2 cellular contexts compared by ENCODE assay signal in genomic region chr2:77193858-77194448, GRCh38.
TF ChIP-seq lines count a peak whose summit lies in the region.

No MANE protein-coding gene starts in this region.

TF ChIP-seq in HepG2, 621 proteins besides CTCF, POLR2A, EP300 and RAD21 (continued from another document):
- TF ChIP-seq SMC3 (IDR thresholded peaks at IDR 0.05; ENCODE audit: low read length), result no peak
- no peak for TF ChIP-seq ZBTB40 (IDR thresholded peaks at IDR 0.05)
- no peak for TF ChIP-seq ZBTB40 (CRISPR knock-in tag; IDR thresholded peaks at IDR 0.05)
- TF ChIP-seq, protein P1, sequence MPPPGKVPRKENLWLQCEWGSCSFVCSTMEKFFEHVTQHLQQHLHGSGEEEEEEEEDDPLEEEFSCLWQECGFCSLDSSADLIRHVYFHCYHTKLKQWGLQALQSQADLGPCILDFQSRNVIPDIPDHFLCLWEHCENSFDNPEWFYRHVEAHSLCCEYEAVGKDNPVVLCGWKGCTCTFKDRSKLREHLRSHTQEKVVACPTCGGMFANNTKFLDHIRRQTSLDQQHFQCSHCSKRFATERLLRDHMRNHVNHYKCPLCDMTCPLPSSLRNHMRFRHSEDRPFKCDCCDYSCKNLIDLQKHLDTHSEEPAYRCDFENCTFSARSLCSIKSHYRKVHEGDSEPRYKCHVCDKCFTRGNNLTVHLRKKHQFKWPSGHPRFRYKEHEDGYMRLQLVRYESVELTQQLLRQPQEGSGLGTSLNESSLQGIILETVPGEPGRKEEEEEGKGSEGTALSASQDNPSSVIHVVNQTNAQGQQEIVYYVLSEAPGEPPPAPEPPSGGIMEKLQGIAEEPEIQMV (CRISPR knock-in tag; IDR thresholded peaks at IDR 0.05; ENCODE audit: low read depth), result no peak
- TF ChIP-seq, protein P2, sequence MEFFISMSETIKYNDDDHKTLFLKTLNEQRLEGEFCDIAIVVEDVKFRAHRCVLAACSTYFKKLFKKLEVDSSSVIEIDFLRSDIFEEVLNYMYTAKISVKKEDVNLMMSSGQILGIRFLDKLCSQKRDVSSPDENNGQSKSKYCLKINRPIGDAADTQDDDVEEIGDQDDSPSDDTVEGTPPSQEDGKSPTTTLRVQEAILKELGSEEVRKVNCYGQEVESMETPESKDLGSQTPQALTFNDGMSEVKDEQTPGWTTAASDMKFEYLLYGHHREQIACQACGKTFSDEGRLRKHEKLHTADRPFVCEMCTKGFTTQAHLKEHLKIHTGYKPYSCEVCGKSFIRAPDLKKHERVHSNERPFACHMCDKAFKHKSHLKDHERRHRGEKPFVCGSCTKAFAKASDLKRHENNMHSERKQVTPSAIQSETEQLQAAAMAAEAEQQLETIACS (CRISPR knock-in tag; IDR thresholded peaks at IDR 0.05), result no peak
- no peak for TF ChIP-seq MATR3 (CRISPR knock-in tag; IDR thresholded peaks at IDR 0.05)
- TF ChIP-seq ATF7 (IDR thresholded peaks at IDR 0.05), result peak; percentile 96
- no peak for TF ChIP-seq ATF7 (CRISPR knock-in tag; IDR thresholded peaks at IDR 0.05)
- no peak for TF ChIP-seq CCAR2 (optimal IDR thresholded peaks at IDR 0.05; ENCODE audit: low read depth, low read length)
- no peak for TF ChIP-seq ZNF331 (CRISPR knock-in tag; IDR thresholded peaks at IDR 0.05)

TF ChIP-seq in neural cell, 6 proteins besides CTCF, POLR2A, EP300 and RAD21 (continued from another document):
- TF ChIP-seq EZH2 (IDR thresholded peaks at IDR 0.05; ENCODE audit: borderline replicate concordance, insufficient read depth, low read length, poor library complexity, severe bottlenecking) (no peak), TAF1 (IDR thresholded peaks at IDR 0.05; ENCODE audit: low read depth) (no peak), SMC3 (conservative IDR thresholded peaks at IDR 0.05; ENCODE audit: poor library complexity) (no peak)
TF ChIP-seq in neural cell: peak in this region for 0.
